ENCODE assay signal across 1 cellular context in the genomic region with DNA sequence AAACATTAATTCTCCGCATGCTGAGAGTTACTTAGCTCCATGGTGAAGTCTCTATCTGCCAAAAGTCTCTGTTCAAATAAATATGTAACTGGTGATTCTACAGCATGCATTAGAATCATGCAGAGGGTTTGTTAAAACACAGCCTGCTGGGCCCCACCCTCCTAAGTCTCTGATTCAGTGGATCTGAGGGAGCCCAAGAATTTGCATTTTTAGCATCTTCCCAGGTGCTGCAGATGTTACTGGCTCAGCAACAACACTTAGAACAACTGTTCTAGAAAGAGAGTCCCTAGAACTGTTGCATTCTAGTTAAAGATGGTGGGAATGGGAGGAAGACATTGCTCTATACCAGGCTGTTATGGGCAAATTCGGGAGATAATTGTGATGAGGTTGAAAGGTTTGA.
TF ChIP-seq lines count a peak whose summit lies in the region.

No MANE protein-coding gene starts in this region.

TF ChIP-seq in GM23338, 12 proteins besides CTCF, POLR2A, EP300 and RAD21 (continued from another document):
- TF ChIP-seq, protein P1, sequence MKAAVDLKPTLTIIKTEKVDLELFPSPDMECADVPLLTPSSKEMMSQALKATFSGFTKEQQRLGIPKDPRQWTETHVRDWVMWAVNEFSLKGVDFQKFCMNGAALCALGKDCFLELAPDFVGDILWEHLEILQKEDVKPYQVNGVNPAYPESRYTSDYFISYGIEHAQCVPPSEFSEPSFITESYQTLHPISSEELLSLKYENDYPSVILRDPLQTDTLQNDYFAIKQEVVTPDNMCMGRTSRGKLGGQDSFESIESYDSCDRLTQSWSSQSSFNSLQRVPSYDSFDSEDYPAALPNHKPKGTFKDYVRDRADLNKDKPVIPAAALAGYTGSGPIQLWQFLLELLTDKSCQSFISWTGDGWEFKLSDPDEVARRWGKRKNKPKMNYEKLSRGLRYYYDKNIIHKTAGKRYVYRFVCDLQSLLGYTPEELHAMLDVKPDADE (IDR thresholded peaks at IDR 0.05), result no peak
- no peak for TF ChIP-seq ZNF331 (CRISPR knock-in tag; IDR thresholded peaks at IDR 0.05; ENCODE audit: low read depth)
- TF ChIP-seq EZH2phosphoT487 (IDR thresholded peaks at IDR 0.05; ENCODE audit: unreplicated experiment), result no peak
- no peak for TF ChIP-seq CREB1 (CRISPR knock-in tag; IDR thresholded peaks at IDR 0.05; ENCODE audit: low read depth)
- TF ChIP-seq, protein P2, sequence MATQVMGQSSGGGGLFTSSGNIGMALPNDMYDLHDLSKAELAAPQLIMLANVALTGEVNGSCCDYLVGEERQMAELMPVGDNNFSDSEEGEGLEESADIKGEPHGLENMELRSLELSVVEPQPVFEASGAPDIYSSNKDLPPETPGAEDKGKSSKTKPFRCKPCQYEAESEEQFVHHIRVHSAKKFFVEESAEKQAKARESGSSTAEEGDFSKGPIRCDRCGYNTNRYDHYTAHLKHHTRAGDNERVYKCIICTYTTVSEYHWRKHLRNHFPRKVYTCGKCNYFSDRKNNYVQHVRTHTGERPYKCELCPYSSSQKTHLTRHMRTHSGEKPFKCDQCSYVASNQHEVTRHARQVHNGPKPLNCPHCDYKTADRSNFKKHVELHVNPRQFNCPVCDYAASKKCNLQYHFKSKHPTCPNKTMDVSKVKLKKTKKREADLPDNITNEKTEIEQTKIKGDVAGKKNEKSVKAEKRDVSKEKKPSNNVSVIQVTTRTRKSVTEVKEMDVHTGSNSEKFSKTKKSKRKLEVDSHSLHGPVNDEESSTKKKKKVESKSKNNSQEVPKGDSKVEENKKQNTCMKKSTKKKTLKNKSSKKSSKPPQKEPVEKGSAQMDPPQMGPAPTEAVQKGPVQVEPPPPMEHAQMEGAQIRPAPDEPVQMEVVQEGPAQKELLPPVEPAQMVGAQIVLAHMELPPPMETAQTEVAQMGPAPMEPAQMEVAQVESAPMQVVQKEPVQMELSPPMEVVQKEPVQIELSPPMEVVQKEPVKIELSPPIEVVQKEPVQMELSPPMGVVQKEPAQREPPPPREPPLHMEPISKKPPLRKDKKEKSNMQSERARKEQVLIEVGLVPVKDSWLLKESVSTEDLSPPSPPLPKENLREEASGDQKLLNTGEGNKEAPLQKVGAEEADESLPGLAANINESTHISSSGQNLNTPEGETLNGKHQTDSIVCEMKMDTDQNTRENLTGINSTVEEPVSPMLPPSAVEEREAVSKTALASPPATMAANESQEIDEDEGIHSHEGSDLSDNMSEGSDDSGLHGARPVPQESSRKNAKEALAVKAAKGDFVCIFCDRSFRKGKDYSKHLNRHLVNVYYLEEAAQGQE (IDR thresholded peaks at IDR 0.05; ENCODE audit: unreplicated experiment), result no peak
- no peak for TF ChIP-seq STAT1 (IDR thresholded peaks at IDR 0.05; ENCODE audit: unreplicated experiment)
